Comparison of ENCODE assay signal across 1 cellular context in the genomic region with DNA sequence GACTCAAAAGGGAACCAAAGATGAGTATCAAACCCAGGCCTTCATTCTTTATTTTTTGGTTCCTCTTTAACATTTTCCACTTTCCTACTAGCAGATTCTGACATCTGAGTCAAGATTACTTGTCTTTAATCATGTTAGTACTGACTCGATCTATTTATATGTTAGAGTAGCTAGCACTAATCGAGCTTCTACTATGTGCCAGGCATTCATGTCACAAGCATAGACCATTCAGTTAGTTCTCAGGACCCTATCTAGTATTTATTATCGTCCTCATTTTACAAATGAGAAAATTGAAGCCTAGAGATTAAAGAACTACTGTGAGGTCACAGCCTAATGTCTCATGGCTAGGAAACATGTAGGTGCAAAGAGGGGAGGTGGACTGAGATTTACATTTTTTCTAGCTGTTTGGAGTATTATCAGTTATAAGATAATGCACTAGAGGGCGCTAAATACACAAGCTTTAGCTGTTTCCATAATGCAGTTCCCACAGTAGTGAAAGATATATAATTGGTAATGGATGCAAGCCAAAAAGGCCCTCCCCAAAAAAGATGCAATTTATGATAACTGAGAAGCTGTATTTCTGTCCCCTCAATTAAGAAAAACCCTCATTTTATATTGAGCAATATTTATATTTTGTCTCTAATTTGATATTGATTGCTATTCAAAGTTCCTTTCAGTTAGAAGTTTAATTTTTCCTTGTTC.
TF ChIP-seq lines count a peak whose summit lies in the region.

No MANE protein-coding gene starts in this region.

TF ChIP-seq in K562, 482 proteins besides CTCF, POLR2A, EP300 and RAD21 (continued from another document and continues in another):
- TF ChIP-seq, protein P1, sequence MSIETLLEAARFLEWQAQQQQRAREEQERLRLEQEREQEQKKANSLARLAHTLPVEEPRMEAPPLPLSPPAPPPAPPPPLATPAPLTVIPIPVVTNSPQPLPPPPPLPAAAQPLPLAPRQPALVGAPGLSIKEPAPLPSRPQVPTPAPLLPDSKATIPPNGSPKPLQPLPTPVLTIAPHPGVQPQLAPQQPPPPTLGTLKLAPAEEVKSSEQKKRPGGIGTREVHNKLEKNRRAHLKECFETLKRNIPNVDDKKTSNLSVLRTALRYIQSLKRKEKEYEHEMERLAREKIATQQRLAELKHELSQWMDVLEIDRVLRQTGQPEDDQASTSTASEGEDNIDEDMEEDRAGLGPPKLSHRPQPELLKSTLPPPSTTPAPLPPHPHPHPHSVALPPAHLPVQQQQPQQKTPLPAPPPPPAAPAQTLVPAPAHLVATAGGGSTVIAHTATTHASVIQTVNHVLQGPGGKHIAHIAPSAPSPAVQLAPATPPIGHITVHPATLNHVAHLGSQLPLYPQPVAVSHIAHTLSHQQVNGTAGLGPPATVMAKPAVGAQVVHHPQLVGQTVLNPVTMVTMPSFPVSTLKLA (conservative IDR thresholded peaks at IDR 0.05), result peak in 1 of 2 experiments; percentile 28; a peak in 1 of 4 replicates
- no peak for TF ChIP-seq NR2F6 (CRISPR knock-in tag; IDR thresholded peaks at IDR 0.05)
- TF ChIP-seq CREB1 (IDR thresholded peaks at IDR 0.05), result no peak
- no peak for TF ChIP-seq CREB1 (CRISPR knock-in tag; IDR thresholded peaks at IDR 0.05)
- no peak for TF ChIP-seq ZNF583 (CRISPR knock-in tag; IDR thresholded peaks at IDR 0.05)
- TF ChIP-seq FOXK2 (conservative IDR thresholded peaks at IDR 0.05 in 1 of 2, IDR thresholded peaks at IDR 0.05 in 1 of 2; ENCODE audit: low read depth in 2 of 2), result peak in 1 of 2 experiments; percentile 37; a peak in 1 of 4 replicates
- TF ChIP-seq, protein P2, sequence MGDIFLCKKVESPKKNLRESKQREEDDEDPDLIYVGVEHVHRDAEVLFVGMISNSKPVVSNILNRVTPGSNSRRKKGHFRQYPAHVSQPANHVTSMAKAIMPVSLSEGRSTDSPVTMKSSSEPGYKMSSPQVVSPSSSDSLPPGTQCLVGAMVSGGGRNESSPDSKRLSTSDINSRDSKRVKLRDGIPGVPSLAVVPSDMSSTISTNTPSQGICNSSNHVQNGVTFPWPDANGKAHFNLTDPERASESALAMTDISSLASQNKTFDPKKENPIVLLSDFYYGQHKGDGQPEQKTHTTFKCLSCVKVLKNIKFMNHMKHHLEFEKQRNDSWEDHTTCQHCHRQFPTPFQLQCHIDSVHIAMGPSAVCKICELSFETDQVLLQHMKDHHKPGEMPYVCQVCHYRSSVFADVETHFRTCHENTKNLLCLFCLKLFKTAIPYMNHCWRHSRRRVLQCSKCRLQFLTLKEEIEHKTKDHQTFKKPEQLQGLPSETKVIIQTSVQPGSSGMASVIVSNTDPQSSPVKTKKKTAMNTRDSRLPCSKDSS (IDR thresholded peaks at IDR 0.05; ENCODE audit: low read depth, partially characterized antibody), result no peak
- no peak for TF ChIP-seq MITF (IDR thresholded peaks at IDR 0.05)
- no peak for TF ChIP-seq SPI1 (IDR thresholded peaks at IDR 0.05; ENCODE audit: borderline replicate concordance, low read depth, low read length)
- TF ChIP-seq, protein P3, sequence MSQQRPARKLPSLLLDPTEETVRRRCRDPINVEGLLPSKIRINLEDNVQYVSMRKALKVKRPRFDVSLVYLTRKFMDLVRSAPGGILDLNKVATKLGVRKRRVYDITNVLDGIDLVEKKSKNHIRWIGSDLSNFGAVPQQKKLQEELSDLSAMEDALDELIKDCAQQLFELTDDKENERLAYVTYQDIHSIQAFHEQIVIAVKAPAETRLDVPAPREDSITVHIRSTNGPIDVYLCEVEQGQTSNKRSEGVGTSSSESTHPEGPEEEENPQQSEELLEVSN (IDR thresholded peaks at IDR 0.05; ENCODE audit: borderline replicate concordance in 1 of 2, extremely low read depth in 1 of 2, insufficient read depth in 1 of 2, insufficient read length in 1 of 2, low read depth in 1 of 2, low read length in 1 of 2, poor library complexity in 1 of 2, severe bottlenecking in 1 of 2), result no peak
- TF ChIP-seq ZNF395 (CRISPR knock-in tag; IDR thresholded peaks at IDR 0.05), result no peak
- TF ChIP-seq, protein P4, sequence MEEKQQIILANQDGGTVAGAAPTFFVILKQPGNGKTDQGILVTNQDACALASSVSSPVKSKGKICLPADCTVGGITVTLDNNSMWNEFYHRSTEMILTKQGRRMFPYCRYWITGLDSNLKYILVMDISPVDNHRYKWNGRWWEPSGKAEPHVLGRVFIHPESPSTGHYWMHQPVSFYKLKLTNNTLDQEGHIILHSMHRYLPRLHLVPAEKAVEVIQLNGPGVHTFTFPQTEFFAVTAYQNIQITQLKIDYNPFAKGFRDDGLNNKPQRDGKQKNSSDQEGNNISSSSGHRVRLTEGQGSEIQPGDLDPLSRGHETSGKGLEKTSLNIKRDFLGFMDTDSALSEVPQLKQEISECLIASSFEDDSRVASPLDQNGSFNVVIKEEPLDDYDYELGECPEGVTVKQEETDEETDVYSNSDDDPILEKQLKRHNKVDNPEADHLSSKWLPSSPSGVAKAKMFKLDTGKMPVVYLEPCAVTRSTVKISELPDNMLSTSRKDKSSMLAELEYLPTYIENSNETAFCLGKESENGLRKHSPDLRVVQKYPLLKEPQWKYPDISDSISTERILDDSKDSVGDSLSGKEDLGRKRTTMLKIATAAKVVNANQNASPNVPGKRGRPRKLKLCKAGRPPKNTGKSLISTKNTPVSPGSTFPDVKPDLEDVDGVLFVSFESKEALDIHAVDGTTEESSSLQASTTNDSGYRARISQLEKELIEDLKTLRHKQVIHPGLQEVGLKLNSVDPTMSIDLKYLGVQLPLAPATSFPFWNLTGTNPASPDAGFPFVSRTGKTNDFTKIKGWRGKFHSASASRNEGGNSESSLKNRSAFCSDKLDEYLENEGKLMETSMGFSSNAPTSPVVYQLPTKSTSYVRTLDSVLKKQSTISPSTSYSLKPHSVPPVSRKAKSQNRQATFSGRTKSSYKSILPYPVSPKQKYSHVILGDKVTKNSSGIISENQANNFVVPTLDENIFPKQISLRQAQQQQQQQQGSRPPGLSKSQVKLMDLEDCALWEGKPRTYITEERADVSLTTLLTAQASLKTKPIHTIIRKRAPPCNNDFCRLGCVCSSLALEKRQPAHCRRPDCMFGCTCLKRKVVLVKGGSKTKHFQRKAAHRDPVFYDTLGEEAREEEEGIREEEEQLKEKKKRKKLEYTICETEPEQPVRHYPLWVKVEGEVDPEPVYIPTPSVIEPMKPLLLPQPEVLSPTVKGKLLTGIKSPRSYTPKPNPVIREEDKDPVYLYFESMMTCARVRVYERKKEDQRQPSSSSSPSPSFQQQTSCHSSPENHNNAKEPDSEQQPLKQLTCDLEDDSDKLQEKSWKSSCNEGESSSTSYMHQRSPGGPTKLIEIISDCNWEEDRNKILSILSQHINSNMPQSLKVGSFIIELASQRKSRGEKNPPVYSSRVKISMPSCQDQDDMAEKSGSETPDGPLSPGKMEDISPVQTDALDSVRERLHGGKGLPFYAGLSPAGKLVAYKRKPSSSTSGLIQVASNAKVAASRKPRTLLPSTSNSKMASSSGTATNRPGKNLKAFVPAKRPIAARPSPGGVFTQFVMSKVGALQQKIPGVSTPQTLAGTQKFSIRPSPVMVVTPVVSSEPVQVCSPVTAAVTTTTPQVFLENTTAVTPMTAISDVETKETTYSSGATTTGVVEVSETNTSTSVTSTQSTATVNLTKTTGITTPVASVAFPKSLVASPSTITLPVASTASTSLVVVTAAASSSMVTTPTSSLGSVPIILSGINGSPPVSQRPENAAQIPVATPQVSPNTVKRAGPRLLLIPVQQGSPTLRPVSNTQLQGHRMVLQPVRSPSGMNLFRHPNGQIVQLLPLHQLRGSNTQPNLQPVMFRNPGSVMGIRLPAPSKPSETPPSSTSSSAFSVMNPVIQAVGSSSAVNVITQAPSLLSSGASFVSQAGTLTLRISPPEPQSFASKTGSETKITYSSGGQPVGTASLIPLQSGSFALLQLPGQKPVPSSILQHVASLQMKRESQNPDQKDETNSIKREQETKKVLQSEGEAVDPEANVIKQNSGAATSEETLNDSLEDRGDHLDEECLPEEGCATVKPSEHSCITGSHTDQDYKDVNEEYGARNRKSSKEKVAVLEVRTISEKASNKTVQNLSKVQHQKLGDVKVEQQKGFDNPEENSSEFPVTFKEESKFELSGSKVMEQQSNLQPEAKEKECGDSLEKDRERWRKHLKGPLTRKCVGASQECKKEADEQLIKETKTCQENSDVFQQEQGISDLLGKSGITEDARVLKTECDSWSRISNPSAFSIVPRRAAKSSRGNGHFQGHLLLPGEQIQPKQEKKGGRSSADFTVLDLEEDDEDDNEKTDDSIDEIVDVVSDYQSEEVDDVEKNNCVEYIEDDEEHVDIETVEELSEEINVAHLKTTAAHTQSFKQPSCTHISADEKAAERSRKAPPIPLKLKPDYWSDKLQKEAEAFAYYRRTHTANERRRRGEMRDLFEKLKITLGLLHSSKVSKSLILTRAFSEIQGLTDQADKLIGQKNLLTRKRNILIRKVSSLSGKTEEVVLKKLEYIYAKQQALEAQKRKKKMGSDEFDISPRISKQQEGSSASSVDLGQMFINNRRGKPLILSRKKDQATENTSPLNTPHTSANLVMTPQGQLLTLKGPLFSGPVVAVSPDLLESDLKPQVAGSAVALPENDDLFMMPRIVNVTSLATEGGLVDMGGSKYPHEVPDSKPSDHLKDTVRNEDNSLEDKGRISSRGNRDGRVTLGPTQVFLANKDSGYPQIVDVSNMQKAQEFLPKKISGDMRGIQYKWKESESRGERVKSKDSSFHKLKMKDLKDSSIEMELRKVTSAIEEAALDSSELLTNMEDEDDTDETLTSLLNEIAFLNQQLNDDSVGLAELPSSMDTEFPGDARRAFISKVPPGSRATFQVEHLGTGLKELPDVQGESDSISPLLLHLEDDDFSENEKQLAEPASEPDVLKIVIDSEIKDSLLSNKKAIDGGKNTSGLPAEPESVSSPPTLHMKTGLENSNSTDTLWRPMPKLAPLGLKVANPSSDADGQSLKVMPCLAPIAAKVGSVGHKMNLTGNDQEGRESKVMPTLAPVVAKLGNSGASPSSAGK (IDR thresholded peaks at IDR 0.05), result 0 out of 2 replicates have a peak, but pooled peaks have one; percentile 8
- no peak for TF ChIP-seq ZKSCAN8 (CRISPR knock-in tag; IDR thresholded peaks at IDR 0.05)
- TF ChIP-seq YY1 (IDR thresholded peaks at IDR 0.05; ENCODE audit: borderline replicate concordance in 1 of 3, control insufficient read depth in 1 of 3, extremely low read depth in 1 of 3, insufficient read depth in 3 of 3, insufficient read length in 1 of 3, insufficient replicate concordance in 2 of 3, low read depth in 1 of 3, low read length in 2 of 3), result no peak
- 0 out of 2 replicates have a peak, but pooled peaks have one; percentile 24 for TF ChIP-seq GATA2 (CRISPR knock-in tag; IDR thresholded peaks at IDR 0.05)
- no peak for TF ChIP-seq DNMT1 (IDR thresholded peaks at IDR 0.05)
- TF ChIP-seq GABPB1 (CRISPR knock-in tag; IDR thresholded peaks at IDR 0.05), result no peak
- no peak for TF ChIP-seq BRF2 (IDR thresholded peaks at IDR 0.05; ENCODE audit: borderline replicate concordance, insufficient read depth, insufficient read length)
- TF ChIP-seq, protein P5, sequence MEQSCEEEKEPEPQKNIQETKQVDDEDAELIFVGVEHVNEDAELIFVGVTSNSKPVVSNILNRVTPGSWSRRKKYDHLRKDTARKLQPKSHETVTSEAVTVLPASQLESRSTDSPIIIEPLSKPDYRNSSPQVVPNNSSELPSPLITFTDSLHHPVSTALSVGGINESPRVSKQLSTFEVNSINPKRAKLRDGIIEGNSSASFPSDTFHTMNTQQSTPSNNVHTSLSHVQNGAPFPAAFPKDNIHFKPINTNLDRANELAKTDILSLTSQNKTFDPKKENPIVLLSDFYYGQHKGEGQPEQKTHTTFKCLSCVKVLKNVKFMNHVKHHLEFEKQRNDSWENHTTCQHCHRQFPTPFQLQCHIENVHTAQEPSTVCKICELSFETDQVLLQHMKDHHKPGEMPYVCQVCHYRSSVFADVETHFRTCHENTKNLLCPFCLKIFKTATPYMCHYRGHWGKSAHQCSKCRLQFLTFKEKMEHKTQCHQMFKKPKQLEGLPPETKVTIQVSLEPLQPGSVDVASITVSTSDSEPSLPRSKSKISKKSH (CRISPR knock-in tag; IDR thresholded peaks at IDR 0.05), result no peak
- no peak for TF ChIP-seq RNF219 (CRISPR knock-in tag; IDR thresholded peaks at IDR 0.05)
- TF ChIP-seq MEIS2 (IDR thresholded peaks at IDR 0.05; ENCODE audit: partially characterized antibody), result peak; percentile 94
- TF ChIP-seq ZNF324 (CRISPR knock-in tag; IDR thresholded peaks at IDR 0.05), result no peak
- no peak for TF ChIP-seq RBBP5 (IDR thresholded peaks at IDR 0.05; ENCODE audit: borderline replicate concordance, insufficient read depth, low read length, poor library complexity, severe bottlenecking)
- TF ChIP-seq KAT7 (CRISPR knock-in tag; IDR thresholded peaks at IDR 0.05; ENCODE audit: borderline replicate concordance), result no peak
